Comparison of ENCODE assay signal across 28 cellular contexts in the genomic region with DNA sequence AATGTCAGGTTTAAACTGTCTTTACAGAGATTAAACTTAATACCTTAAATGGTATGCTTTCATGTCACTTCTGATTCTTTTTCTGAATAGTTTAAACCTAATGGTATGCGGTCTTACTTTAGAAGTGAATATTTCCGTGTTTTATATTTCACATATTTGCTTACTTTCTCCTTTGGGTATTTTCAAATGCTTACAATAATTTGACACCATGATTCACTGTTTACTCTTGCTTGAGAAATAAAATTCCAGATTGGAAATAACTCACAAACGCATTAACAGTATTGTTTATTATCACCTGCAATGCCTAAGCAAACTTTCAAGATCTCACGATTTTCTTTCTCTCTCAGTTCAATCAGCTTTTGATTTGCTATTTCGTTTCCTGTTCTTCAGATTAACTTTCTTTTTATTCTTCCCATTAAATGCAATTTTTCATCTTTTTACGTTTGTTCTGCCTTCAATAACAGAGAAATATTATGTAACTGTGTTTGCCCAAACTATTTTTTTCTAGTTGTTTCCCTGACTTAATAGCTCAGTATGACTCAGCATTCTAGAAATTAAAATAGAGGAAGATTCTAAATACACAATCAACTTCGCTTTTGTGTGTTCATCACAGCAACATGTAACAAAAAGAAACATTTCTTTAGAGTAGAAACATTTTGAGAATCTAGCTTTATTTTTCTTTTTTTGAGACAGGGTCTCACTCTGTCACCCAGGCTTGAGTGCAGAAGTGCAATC.
"Had no signal": no experiment of that assay in that cellular context is flagged by ENCODE, and none has a peak within 500 bp of the region (broad histone marks: within the 10 kb centered on the region; RNA-seq: fewer than 3 reads in every experiment).

No MANE protein-coding gene starts in this region.

- H3K4me3 Mint-ChIP-seq: activated naive CD8-positive, alpha-beta T cell; natural killer cell treated with Interleukin-12 subunit alpha and Interleukin-12 subunit beta and Interleukin-15 and Interleukin-18, amount 100 ng/mL, for 72 hours; type B pancreatic cell had no signal

- H3K4me1 ChIP-seq: body of pancreas, esophagus muscularis mucosa, foreskin keratinocyte, heart left ventricle, uterus had no signal

- H3K27ac ChIP-seq: body of pancreas, cardiac muscle cell, esophagus muscularis mucosa, foreskin keratinocyte, heart left ventricle, skin epidermis, thoracic aorta, uterus had no signal

- H3K27ac Mint-ChIP-seq: activated naive CD8-positive, alpha-beta T cell; natural killer cell treated with Interleukin-12 subunit alpha and Interleukin-12 subunit beta and Interleukin-15 and Interleukin-18, amount 100 ng/mL, for 72 hours; type B pancreatic cell had no signal

- DNase-seq: activated CD4-positive, alpha-beta T cell treated with anti-CD3 and anti-CD28 coated beads for 48 hours; activated CD4-positive, alpha-beta T cell treated with anti-CD3 and anti-CD28 coated beads, Interleukin-2, amount 50 U/mL, for 48 hours; activated CD8-positive, alpha-beta memory T cell treated with anti-CD3 and anti-CD28 coated beads for 24 hours; activated effector memory CD4-positive, alpha-beta T cell treated with Interleukin-2 at 50 U/mL for 16 hours; activated naive CD4-positive, alpha-beta T cell treated with Interleukin-2 at 50 U/mL for 16 hours; anterior cingulate cortex; body of pancreas; cerebellar nuclear complex; foreskin keratinocyte; heart left ventricle; islet precursor cell; left cardiac atrium; left ventricle myocardium superior; mucosa of descending colon; posterior cingulate gyrus; stimulated activated CD4-positive, alpha-beta T cell treated with anti-CD3 and anti-CD28 coated beads, Interleukin-12 subunit alpha, Interleukin-12 subunit beta, amount 100 ng/mL, for 4 hours; stimulated activated CD4-positive, alpha-beta T cell treated with anti-CD3 and anti-CD28 coated beads, Interleukin-4, amount 100 ng/mL, for 1 hour; stimulated activated naive CD8-positive, alpha-beta T cell treated with anti-CD3 and anti-CD28 coated beads, Interleukin-15, Interleukin-2, amounts not matched to agents 100 U/mL and 50 U/mL, for 24 hours; uterus had no signal

- ATAC-seq: activated CD4-positive, CD25-positive, alpha-beta regulatory T cell treated with anti-CD3 and anti-CD28 coated beads, Interleukin-2, amount 50 U/mL, for 24 hours; body of pancreas; foreskin keratinocyte; heart left ventricle; left cardiac atrium; left ventricle myocardium superior; mucosa of descending colon; natural killer cell treated with Interleukin-12 subunit alpha and Interleukin-12 subunit beta and Interleukin-15 and Interleukin-18, amount 100 ng/mL, for 72 hours; sciatic nerve; stimulated activated naive CD8-positive, alpha-beta T cell treated with anti-CD3 and anti-CD28 coated beads, Interleukin-15, Interleukin-2, amounts not matched to agents 100 U/mL and 50 U/mL, for 24 hours had no signal

- H3K36me3 Mint-ChIP-seq: activated naive CD8-positive, alpha-beta T cell; natural killer cell treated with Interleukin-12 subunit alpha and Interleukin-12 subunit beta and Interleukin-15 and Interleukin-18, amount 100 ng/mL, for 72 hours had no signal

- H3K9me3 ChIP-seq: body of pancreas, esophagus muscularis mucosa, heart left ventricle, mucosa of descending colon, thoracic aorta, uterus had no signal

- H3K4me3 ChIP-seq: body of pancreas, cardiac muscle cell, esophagus muscularis mucosa, heart left ventricle, mucosa of descending colon, skin epidermis, thoracic aorta, uterus had no signal

- H3K27me3 ChIP-seq: body of pancreas, cardiac muscle cell, esophagus muscularis mucosa, foreskin keratinocyte, heart left ventricle, uterus had no signal

- H3K36me3 ChIP-seq: cardiac muscle cell, esophagus muscularis mucosa, heart left ventricle, thoracic aorta, uterus had no signal

- H3K27me3 Mint-ChIP-seq: activated naive CD8-positive, alpha-beta T cell; natural killer cell treated with Interleukin-12 subunit alpha and Interleukin-12 subunit beta and Interleukin-15 and Interleukin-18, amount 100 ng/mL, for 72 hours; type B pancreatic cell had no signal
